ENCODE assay signal across 21 cellular contexts in genomic region chr5:146623657-146624056, GRCh38.
"Had no signal": no experiment of that assay in that cellular context is flagged by ENCODE, and none has a peak within 500 bp of the region (broad histone marks: within the 10 kb centered on the region; RNA-seq: fewer than 3 reads in every experiment).

No MANE protein-coding gene starts in this region.

- H3K36me3 ChIP-seq: ascending aorta, MG63, SJSA1 had no signal

- H3K9me3 ChIP-seq: ascending aorta, body of pancreas, SJSA1 had no signal

- H3K4me3 ChIP-seq: ascending aorta, body of pancreas, MG63, SJSA1 had no signal

- H3K27ac ChIP-seq: ascending aorta, body of pancreas, SJSA1 had no signal

- DNase-seq: activated B cell treated with CpG ODN at 0.5 μM for 24 hours; activated CD4-positive, alpha-beta T cell treated with anti-CD3 and anti-CD28 coated beads for 1 hour; activated CD4-positive, alpha-beta T cell treated with anti-CD3 and anti-CD28 coated beads, Interleukin-2, amount 10 ng/mL, durations not matched to agents 24 days and 14 days; activated CD4-positive, alpha-beta T cell treated with anti-CD3 and anti-CD28 coated beads, Interleukin-2, amount 50 U/mL, for 48 hours; activated CD8-positive, alpha-beta memory T cell treated with anti-CD3 and anti-CD28 coated beads, Interleukin-2, amount 10 ng/mL, durations not matched to agents 7 days and 5 days; activated effector memory CD4-positive, alpha-beta T cell treated with anti-CD3 and anti-CD28 coated beads, Interleukin-2, amount 50 U/mL, for 16 hours; activated naive CD4-positive, alpha-beta T cell treated with Interleukin-2 at 50 U/mL for 16 hours; activated naive CD8-positive, alpha-beta T cell treated with anti-CD3 and anti-CD28 coated beads, Interleukin-2, amount 50 U/mL, for 24 hours; activated T-cell treated with anti-CD3 and anti-CD28 coated beads, Interleukin-2, amount 50 U/mL, for 24 hours; amniotic stem cell; body of pancreas; cortex of kidney; MG63; NCI-H187; NCI-H2081; NCI-H510A; NCI-H526 treated with DMSO at 0.1 percent for 48 hours; SHP77; T-helper 9 cell had no signal

- H3K4me1 ChIP-seq: ascending aorta, body of pancreas, SJSA1 had no signal

- H3K27me3 ChIP-seq: ascending aorta, body of pancreas, MG63, SJSA1 had no signal
